8 cellular contexts compared by ENCODE assay signal in genomic region chr6:35737413-35738211, GRCh38. TPM values are rescaled to one million over a fixed set of nuclear protein-coding genes. Genes with fewer than 3 reads are reported as not detected.
DNase-seq lines count a peak whose midpoint lies in the region; ATAC-seq and TF ChIP-seq lines count a peak whose summit lies in the region.

No MANE protein-coding gene starts in this region.

- no peak for TF ChIP-seq POLR2A in adrenal gland (IDR thresholded peaks at IDR 0.05)

- no peaks in the 10 kb centered on the region for H3K27me3 Mint-ChIP-seq in IgD-negative memory B cell

- H4K20me1 ChIP-seq in DOHH2 (ENCODE audit: control insufficient read depth, insufficient read depth, low read depth, low read length) (no peaks in the 10 kb centered on the region), smooth muscle cell (ENCODE audit: low read depth) (no peaks in the 10 kb centered on the region)

- DNase-seq in NCI-H82 treated with DMSO at 0.1 percent for 48 hours (lab: John Stamatoyannopoulos, UW; ENCODE audit: unreplicated experiment) (peak; percentile 76), adrenal gland (no peak), right atrium auricular region (ENCODE audit: low spot score) (no peak), smooth muscle cell (lab: John Stamatoyannopoulos, UW; ENCODE audit: unreplicated experiment) (no peak), iPS-NIHi7 (ENCODE audit: extremely low spot score) (no peak)

- H3K27ac ChIP-seq in DOHH2 (ENCODE audit: low read depth, low read length) (no peak overlapping the region), adrenal gland (no peak overlapping the region), right atrium auricular region (peak overlapping the region in 1 of 2 donors; percentile 10), smooth muscle cell (ENCODE audit: low read depth) (no peak overlapping the region)

- peak overlapping the region in 2 of 3 donors; percentile 20 to 76 for H3K27ac Mint-ChIP-seq in IgD-negative memory B cell

- H3K79me2 ChIP-seq in DOHH2 (ENCODE audit: control insufficient read depth, low read length) (no peaks in the 10 kb centered on the region), smooth muscle cell (ENCODE audit: low read depth) (no peaks in the 10 kb centered on the region)

- H2AFZ ChIP-seq in smooth muscle cell (ENCODE audit: low read depth) = no peak overlapping the region

- H3K9ac ChIP-seq in smooth muscle cell (ENCODE audit: low read depth) = no peak overlapping the region

- peak overlapping the region in 2 of 4 donors; percentile 54 to 88 for H3K4me3 Mint-ChIP-seq in IgD-negative memory B cell

- intact Hi-C loops in adrenal gland (cut with DNase I) = loop anchor here (2.0 to 10.0 kb wide), 4 partner anchors 51 to 215 kb away; no protein-coding TSS in a partner anchor

- no peak for ATAC-seq in GM19455 (IDR thresholded peaks at IDR 0.05; ENCODE audit: unreplicated experiment)

- H3K4me3 ChIP-seq in DOHH2 (ENCODE audit: low read length) = no peak overlapping the region
- H3K4me3 ChIP-seq in adrenal gland = no peak overlapping the region
- no peak overlapping the region for H3K4me3 ChIP-seq in right atrium auricular region
- H3K4me3 ChIP-seq in smooth muscle cell = no peak overlapping the region

- H3K27me3 ChIP-seq in DOHH2 (ENCODE audit: control insufficient read depth, low read length) (no peaks in the 10 kb centered on the region), adrenal gland (no peaks in the 10 kb centered on the region), right atrium auricular region (no peaks in the 10 kb centered on the region), smooth muscle cell (ENCODE audit: low read depth) (no peaks in the 10 kb centered on the region)

- 31 to 49% (median 39%) methylated on average over 9 to 16 of the region's 16 CpGs for WGBS in adrenal gland, 4 donors
- 87% methylated on average over 16 of the region's 16 CpGs for WGBS in smooth muscle cell (ENCODE audit: low lambda C conversion rate)

- no peaks in the 10 kb centered on the region for H3K9me3 ChIP-seq in DOHH2 (ENCODE audit: control insufficient read depth, insufficient read depth, low read length)
- no peaks in the 10 kb centered on the region for H3K9me3 ChIP-seq in adrenal gland (replicated peaks in 1 of 3)
- H3K9me3 ChIP-seq in right atrium auricular region = no peaks in the 10 kb centered on the region
- no peaks in the 10 kb centered on the region for H3K9me3 ChIP-seq in smooth muscle cell (replicated peaks; ENCODE audit: low read depth)

- no peaks in the 10 kb centered on the region for H3K9me3 Mint-ChIP-seq in IgD-negative memory B cell

- H3K4me1 ChIP-seq in DOHH2 (ENCODE audit: control insufficient read depth, low read length) (peaks cover 20% of the 10 kb centered on the region), adrenal gland (replicated peaks in 1 of 2) (peaks cover 4 to 31% of the 10 kb centered on the region in 2 donors), right atrium auricular region (peaks cover 2 to 42% of the 10 kb centered on the region in 2 donors), smooth muscle cell (ENCODE audit: low read depth) (peaks cover 33% of the 10 kb centered on the region)

- no peaks in the 10 kb centered on the region for H3K9me2 ChIP-seq in DOHH2 (replicated peaks; ENCODE audit: control insufficient read depth, low read length)

- peaks cover 13 to 21% (median 16%) of the 10 kb centered on the region in 3 donors for H3K4me1 Mint-ChIP-seq in IgD-negative memory B cell

- H3K36me3 ChIP-seq in DOHH2 (ENCODE audit: control insufficient read depth, low read length) = no peaks in the 10 kb centered on the region
- no peaks in the 10 kb centered on the region for H3K36me3 ChIP-seq in adrenal gland (replicated peaks in 1 of 2)
- no peaks in the 10 kb centered on the region for H3K36me3 ChIP-seq in right atrium auricular region
- no peaks in the 10 kb centered on the region for H3K36me3 ChIP-seq in smooth muscle cell (ENCODE audit: low read depth)

- H3K36me3 Mint-ChIP-seq in IgD-negative memory B cell = peaks cover 1% of the 10 kb centered on the region

- TF ChIP-seq CTCF in DOHH2 (IDR thresholded peaks at IDR 0.05; ENCODE audit: low read depth, low read length, poor library complexity, severe bottlenecking) (peak; percentile 81), adrenal gland (IDR thresholded peaks at IDR 0.05) (peak; percentile 63 to 98 (median 96)), right atrium auricular region (IDR thresholded peaks at IDR 0.05) (peak; percentile 83 to 94), smooth muscle cell (IDR thresholded peaks at IDR 0.05; ENCODE audit: borderline replicate concordance, insufficient read depth, poor library complexity, severe bottlenecking) (peak; percentile 72)

- H3F3A ChIP-seq in DOHH2 (ENCODE audit: control insufficient read depth, insufficient read depth) (0 out of 2 replicates have a peak, but pooled peaks cover 2% of the 10 kb centered on the region), smooth muscle cell (ENCODE audit: low read depth) (no peaks in the 10 kb centered on the region)

- H3K4me2 ChIP-seq in DOHH2 (ENCODE audit: low read length) (no peak overlapping the region), smooth muscle cell (no peak overlapping the region)

RNA-seq across cellular contexts. Expression of gene ARMC12, which starts 0.8 kb away (rescaled TPM):
- polyA plus RNA-seq in IgD-negative memory B cell = 0.39 TPM
- 10 to 100 TPM in 1 of 8 donors, 1 to 10 TPM in 3, under 1 TPM in 3, not detected in 1; 0.29 to 44.7 (median 1.1) TPM for total RNA-seq in adrenal gland
- 1 to 10 TPM in 2 of 3 donors, under 1 TPM in 1; 0.81 to 6.9 (median 6.8) TPM for polyA plus RNA-seq in adrenal gland
- under 1 TPM in 1 of 2 donors, not detected in 1; 0.39 TPM for total RNA-seq in right atrium auricular region
- total RNA-seq in smooth muscle cell = 0.18 and 3.5 TPM in 2 replicates
- polyA plus RNA-seq in smooth muscle cell = not detected in 2 replicates

RNA-seq across cellular contexts. Expression of gene CLPSL2, which starts 38.8 kb away (rescaled TPM):
- polyA plus RNA-seq in IgD-negative memory B cell = not detected
- not detected for total RNA-seq in adrenal gland
- polyA plus RNA-seq in adrenal gland = not detected
- not detected for total RNA-seq in right atrium auricular region
- total RNA-seq in smooth muscle cell = not detected in 2 replicates
- polyA plus RNA-seq in smooth muscle cell = 1.9 and 2.0 TPM in 2 replicates

RNA-seq across cellular contexts. Expression of gene CLPSL1, which starts 43.2 kb away (rescaled TPM):
- polyA plus RNA-seq in IgD-negative memory B cell (not detected), adrenal gland (not detected), smooth muscle cell (not detected in 2 replicates)
- total RNA-seq in adrenal gland (not detected), right atrium auricular region (not detected), smooth muscle cell (not detected in 2 replicates)

RNA-seq across cellular contexts. Expression of gene FKBP5, which starts 48.9 kb away (rescaled TPM):
- polyA plus RNA-seq in IgD-negative memory B cell (25.1 TPM), adrenal gland (100 to 1,000 TPM in 1 of 3 donors, 10 to 100 TPM in 2; 23.8 to 163 (median 65.7) TPM), smooth muscle cell (1.6 and 3.8 TPM in 2 replicates)
- total RNA-seq in adrenal gland (100 to 1,000 TPM in 7 of 8 donors, 10 to 100 TPM in 1; 79.8 to 234 (median 121) TPM), right atrium auricular region (100 to 1,000 TPM; 135 TPM), smooth muscle cell (0.85 TPM in 2 replicates)

RNA-seq across cellular contexts. Expression of gene CLPS, which starts 59.5 kb away (rescaled TPM):
- polyA plus RNA-seq in IgD-negative memory B cell (not detected), adrenal gland (1 to 10 TPM in 1 of 3 donors, not detected in 2; 1.5 TPM), smooth muscle cell (not detected in 2 replicates)
- total RNA-seq in adrenal gland (1 to 10 TPM in 2 of 8 donors, under 1 TPM in 1, not detected in 5; 0.70 to 5.1 (median 4.7) TPM), right atrium auricular region (not detected), smooth muscle cell (not detected in 2 replicates)
